In genomic region chr2:84498150-84498799, GRCh38 we compare ENCODE assay signal across 18 cellular contexts. TPM values are rescaled to one million over a fixed set of nuclear protein-coding genes. Genes with fewer than 3 reads are reported as not detected.
DNase-seq lines count a peak whose midpoint lies in the region; ATAC-seq, FAIRE-seq and TF ChIP-seq lines count a peak whose summit lies in the region.
"Had no signal": no experiment of that assay in that cellular context is flagged by ENCODE, and none has a peak within 500 bp of the region (broad histone marks: within the 10 kb centered on the region; RNA-seq: fewer than 3 reads in every experiment).

No MANE protein-coding gene starts in this region.

- FAIRE-seq in astrocyte (lab: Jason Lieb, UNC): peak; percentile 26
- FAIRE-seq: GM12892 had no signal

- peaks cover 10% of the 10 kb centered on the region for H3K4me1 ChIP-seq in astrocyte (ENCODE audit: insufficient read depth, low read length)
- H3K4me1 ChIP-seq in body of pancreas: peaks cover 4% of the 10 kb centered on the region
- H3K4me1 ChIP-seq: Peyer's patch had no signal

- no peak overlapping the region for H3K9ac ChIP-seq in astrocyte (ENCODE audit: low read length)

- H2AFZ ChIP-seq in astrocyte (ENCODE audit: low read depth, low read length): no peak overlapping the region

- H3K4me3 ChIP-seq in astrocyte (ENCODE audit: insufficient read depth, low read depth, low read length) (no peak overlapping the region), body of pancreas (no peak overlapping the region)
- H3K4me3 ChIP-seq: Peyer's patch, SJSA1 had no signal

- ATAC-seq in activated naive CD4-positive, alpha-beta T cell treated with anti-CD3 and anti-CD28 coated beads, Interleukin-2, amount 50 U/mL, for 72 hours: peak; percentile 70 to 93
- ATAC-seq in HG02610 (IDR thresholded peaks at IDR 0.05; ENCODE audit: unreplicated experiment): peak; percentile 62
- no peak for ATAC-seq in GM18502 (IDR thresholded peaks at IDR 0.05; ENCODE audit: poor library complexity, unreplicated experiment)
- ATAC-seq in body of pancreas: no peak

- no peaks in the 10 kb centered on the region for H3K27me3 Mint-ChIP-seq in astrocyte (ENCODE audit: low read depth, unreplicated experiment)

- H3K4me1 Mint-ChIP-seq in astrocyte (ENCODE audit: low read depth, unreplicated experiment): peaks cover 5% of the 10 kb centered on the region

- TF ChIP-seq CTCF in astrocyte (IDR thresholded peaks at IDR 0.05; ENCODE audit: insufficient read depth, low read depth, low read length): no peak
- no peak for TF ChIP-seq CTCF in body of pancreas (IDR thresholded peaks at IDR 0.05)

- no peaks in the 10 kb centered on the region for H3K27me3 ChIP-seq in astrocyte (ENCODE audit: insufficient read depth, low read length)
- H3K27me3 ChIP-seq in body of pancreas: no peaks in the 10 kb centered on the region
- H3K27me3 ChIP-seq: Peyer's patch, SJSA1 had no signal

- no peak for DNase-seq in activated naive CD4-positive, alpha-beta T cell treated with anti-CD3 and anti-CD28 coated beads, Interleukin-2, amount 50 U/mL, for 72 hours (ENCODE audit: low spot score in 2 of 2)
- no peak for DNase-seq in activated naive CD4-positive, alpha-beta T cell treated with anti-CD3 and anti-CD28 coated beads, Interleukin-2, amount 50 U/mL, for 16 hours
- DNase-seq in astrocyte (ENCODE audit: low read depth) (no peak), body of pancreas (no peak), DMS53 (lab: John Stamatoyannopoulos, UW) (no peak)
- DNase-seq: AML-193, Calu3, EL, GOT3, KG1, NCI-H1105 treated with DMSO at 0.1 percent for 48 hours, NCI-H1694 treated with DMSO at 0.1 percent for 48 hours, Peyer's patch had no signal

- H3K9me3 Mint-ChIP-seq in activated naive CD4-positive, alpha-beta T cell treated with anti-CD3 and anti-CD28 coated beads, Interleukin-2, amount 50 U/mL, for 72 hours: peaks cover 8 to 10% of the 10 kb centered on the region in 2 donors
- no peaks in the 10 kb centered on the region for H3K9me3 Mint-ChIP-seq in astrocyte (ENCODE audit: unreplicated experiment)

- no peak overlapping the region for H3K4me3 Mint-ChIP-seq in astrocyte (ENCODE audit: unreplicated experiment)
- H3K4me3 Mint-ChIP-seq: CD14-positive monocyte had no signal

- H3K36me3 ChIP-seq in astrocyte (ENCODE audit: insufficient read depth, low read length) (no peaks in the 10 kb centered on the region), body of pancreas (replicated peaks in 1 of 2; ENCODE audit: insufficient read depth in 1 of 2, low read depth in 2 of 2) (no peaks in the 10 kb centered on the region)
- H3K36me3 ChIP-seq: Peyer's patch, SJSA1 had no signal

- H3K36me3 Mint-ChIP-seq in activated naive CD4-positive, alpha-beta T cell treated with anti-CD3 and anti-CD28 coated beads, Interleukin-2, amount 50 U/mL, for 72 hours: peaks cover 8% of the 10 kb centered on the region in 2 donors
- no peaks in the 10 kb centered on the region for H3K36me3 Mint-ChIP-seq in astrocyte (ENCODE audit: low read depth, unreplicated experiment)
- H3K36me3 Mint-ChIP-seq: CD14-positive monocyte had no signal

- H3K27ac Mint-ChIP-seq in activated naive CD4-positive, alpha-beta T cell treated with anti-CD3 and anti-CD28 coated beads, Interleukin-2, amount 50 U/mL, for 72 hours: peak overlapping the region; percentile 50 to 88
- H3K27ac Mint-ChIP-seq in astrocyte (ENCODE audit: unreplicated experiment): no peak overlapping the region
- H3K27ac Mint-ChIP-seq: CD14-positive monocyte had no signal

- intact Hi-C loops in body of pancreas (cut with DNase I): loop anchor here (5.0 kb wide), 1 partner anchor 379 kb away; no protein-coding TSS in a partner anchor

- no peaks in the 10 kb centered on the region for H4K20me1 ChIP-seq in astrocyte (ENCODE audit: insufficient read depth, low read length)

- no peak overlapping the region for H3K4me2 ChIP-seq in astrocyte (ENCODE audit: low read length)

- H3K79me2 ChIP-seq in astrocyte (ENCODE audit: insufficient read depth, low read length): no peaks in the 10 kb centered on the region

- TF ChIP-seq POLR2A in body of pancreas (IDR thresholded peaks at IDR 0.05): no peak

- H3K9me3 ChIP-seq in astrocyte (ENCODE audit: insufficient read depth, low read depth, low read length) (no peaks in the 10 kb centered on the region), body of pancreas (no peaks in the 10 kb centered on the region)
- H3K9me3 ChIP-seq: Peyer's patch, SJSA1 had no signal

- no peak overlapping the region for H3K27ac ChIP-seq in astrocyte (ENCODE audit: low read depth, low read length)
- H3K27ac ChIP-seq in body of pancreas: no peak overlapping the region
- H3K27ac ChIP-seq: Peyer's patch, SJSA1 had no signal

RNA-seq across cellular contexts. Expression of gene DNAH6, which starts 18.0 kb away (rescaled TPM):
- 1 to 10 TPM in 1 of 2 donors, under 1 TPM in 1; 0.20 to 2.6 TPM for total RNA-seq in activated naive CD4-positive, alpha-beta T cell treated with anti-CD3 and anti-CD28 coated beads, Interleukin-2, amount 50 U/mL, for 72 hours
- total RNA-seq in astrocyte (0.20 and 0.24 TPM in 2 replicates), body of pancreas (1 to 10 TPM; 1.3 to 2.6 TPM)

RNA-seq across cellular contexts. Expression of gene SUCLG1, which starts 39.2 kb away (rescaled TPM):
- 10 to 100 TPM; 55.6 to 73.9 TPM for total RNA-seq in activated naive CD4-positive, alpha-beta T cell treated with anti-CD3 and anti-CD28 coated beads, Interleukin-2, amount 50 U/mL, for 72 hours
- total RNA-seq in astrocyte: 50.6 and 54.8 TPM in 2 replicates
- total RNA-seq in body of pancreas: 10 to 100 TPM; 51.1 to 89.2 TPM

Comparison
In these comparisons a context has a peak if more than half of its experiments do, and no peak if none do; other contexts are left out.
1. ATAC-seq: peak in activated naive CD4-positive, alpha-beta T cell treated with anti-CD3 and anti-CD28 coated beads, Interleukin-2, amount 50 U/mL, for 72 hours (2 of 2) and HG02610 (single experiment); none in GM18502 (single experiment) and body of pancreas (single experiment).